ENCODE assay signal across 9 cellular contexts in the genomic region with DNA sequence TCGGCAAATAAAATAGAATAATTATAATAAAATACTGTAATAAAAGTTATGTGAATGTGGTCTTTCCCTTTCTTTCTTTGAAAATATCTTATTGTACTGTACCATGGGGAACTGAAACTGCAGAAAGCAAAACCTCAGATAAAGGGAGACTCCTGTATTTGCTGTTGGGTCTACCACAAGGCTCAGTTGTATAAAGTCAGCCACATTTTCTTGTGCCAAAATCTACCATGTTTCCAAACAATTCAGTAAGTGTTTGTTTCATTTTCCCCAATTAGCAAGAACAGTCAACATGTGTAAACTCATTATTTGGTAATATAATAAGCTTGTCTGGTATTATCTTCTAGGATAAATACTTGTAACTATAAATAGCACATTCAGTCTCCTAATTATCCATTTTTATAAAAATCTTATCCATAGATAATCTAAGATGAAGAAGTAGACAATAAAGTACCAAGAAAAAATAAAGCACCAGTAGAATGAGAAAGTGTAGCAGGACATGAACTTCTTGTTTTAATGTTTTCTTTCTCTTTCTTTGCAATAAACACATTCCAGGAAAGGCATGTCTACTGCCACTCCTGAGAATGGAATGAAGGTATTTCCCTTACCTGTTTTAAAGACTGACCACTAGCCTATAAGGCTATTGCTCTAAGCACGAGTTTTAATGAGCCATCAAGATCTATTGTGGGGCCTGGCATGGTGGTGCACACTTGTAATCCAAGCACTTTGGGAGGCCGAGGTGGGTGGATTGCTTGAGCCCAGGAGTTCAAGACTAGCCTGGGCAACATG. TPM values are rescaled to one million over a fixed set of nuclear protein-coding genes. Genes with fewer than 3 reads are reported as not detected.
DNase-seq lines count a peak whose midpoint lies in the region; ATAC-seq lines count a peak whose summit lies in the region.
"Had no signal": no experiment of that assay in that cellular context is flagged by ENCODE, and none has a peak within 500 bp of the region (broad histone marks: within the 10 kb centered on the region; RNA-seq: fewer than 3 reads in every experiment).

No MANE protein-coding gene starts in this region.

- peaks cover 14 to 24% of the 10 kb centered on the region in 2 donors for H3K27me3 Mint-ChIP-seq in T-cell
- peaks cover 16% of the 10 kb centered on the region for H3K27me3 Mint-ChIP-seq in activated naive CD4-positive, alpha-beta T cell treated with anti-CD3 and anti-CD28 coated beads, Interleukin-2, amount 10 ng/mL, durations not matched to agents 7 days and 5 days

- H3K27ac Mint-ChIP-seq in T-cell = no peak overlapping the region
- H3K27ac Mint-ChIP-seq in activated naive CD4-positive, alpha-beta T cell treated with anti-CD3 and anti-CD28 coated beads, Interleukin-2, amount 10 ng/mL, durations not matched to agents 7 days and 5 days = no peak overlapping the region

- H3K4me1 Mint-ChIP-seq in T-cell = no peaks in the 10 kb centered on the region
- no peaks in the 10 kb centered on the region for H3K4me1 Mint-ChIP-seq in activated naive CD4-positive, alpha-beta T cell treated with anti-CD3 and anti-CD28 coated beads, Interleukin-2, amount 10 ng/mL, durations not matched to agents 7 days and 5 days
- H3K4me1 Mint-ChIP-seq: neural crest cell had no signal

- CTCF ChIA-PET in T-cell (lab: Charles Lee) = no interaction called here
- CTCF ChIA-PET in activated naive CD4-positive, alpha-beta T cell treated with anti-CD3 and anti-CD28 coated beads, Interleukin-2, amount 10 ng/mL, durations not matched to agents 7 days and 5 days (lab: Charles Lee) = no interaction called here

- POLR2A ChIA-PET in T-cell (lab: Charles Lee) = no interaction called here

- no peaks in the 10 kb centered on the region for H3K9me3 Mint-ChIP-seq in T-cell
- H3K9me3 Mint-ChIP-seq in activated naive CD4-positive, alpha-beta T cell treated with anti-CD3 and anti-CD28 coated beads, Interleukin-2, amount 10 ng/mL, durations not matched to agents 7 days and 5 days = no peaks in the 10 kb centered on the region

- no peaks in the 10 kb centered on the region for H3K36me3 Mint-ChIP-seq in T-cell
- H3K36me3 Mint-ChIP-seq in activated naive CD4-positive, alpha-beta T cell treated with anti-CD3 and anti-CD28 coated beads, Interleukin-2, amount 10 ng/mL, durations not matched to agents 7 days and 5 days = no peaks in the 10 kb centered on the region

- ATAC-seq in GM18517 (IDR thresholded peaks at IDR 0.05; ENCODE audit: unreplicated experiment) (peak; percentile 90), GM21825 (IDR thresholded peaks at IDR 0.05; ENCODE audit: unreplicated experiment) (peak; percentile 91), HG03520 (IDR thresholded peaks at IDR 0.05; ENCODE audit: unreplicated experiment) (peak; percentile 92), esophagus mucosa (peak; percentile 50), T-cell (replicated peaks in 1 of 4) (no peak)

- H3K4me3 Mint-ChIP-seq in T-cell = no peak overlapping the region
- no peak overlapping the region for H3K4me3 Mint-ChIP-seq in activated naive CD4-positive, alpha-beta T cell treated with anti-CD3 and anti-CD28 coated beads, Interleukin-2, amount 10 ng/mL, durations not matched to agents 7 days and 5 days
- H3K4me3 Mint-ChIP-seq: neural crest cell had no signal

- no peak for DNase-seq in EL
- no peak for DNase-seq in NCI-H510A (lab: John Stamatoyannopoulos, UW)
- no peak for DNase-seq in T-cell
- no peak for DNase-seq in activated naive CD4-positive, alpha-beta T cell treated with anti-CD3 and anti-CD28 coated beads, Interleukin-2, amount 10 ng/mL, durations not matched to agents 7 days and 5 days

RNA-seq across cellular contexts. Expression of gene OTUD4, which starts 15.0 kb away (rescaled TPM):
- total RNA-seq in esophagus mucosa (25.1 TPM), T-cell (10 to 100 TPM; 38.8 to 70.1 (median 49.1) TPM)

Comparison
In these comparisons a context has a peak if more than half of its experiments do, and no peak if none do; other contexts are left out.
1. ATAC-seq: peak in GM18517 (single experiment), GM21825 (single experiment), HG03520 (single experiment) and esophagus mucosa (single experiment); none in T-cell (0 of 4).